In the genomic region with DNA sequence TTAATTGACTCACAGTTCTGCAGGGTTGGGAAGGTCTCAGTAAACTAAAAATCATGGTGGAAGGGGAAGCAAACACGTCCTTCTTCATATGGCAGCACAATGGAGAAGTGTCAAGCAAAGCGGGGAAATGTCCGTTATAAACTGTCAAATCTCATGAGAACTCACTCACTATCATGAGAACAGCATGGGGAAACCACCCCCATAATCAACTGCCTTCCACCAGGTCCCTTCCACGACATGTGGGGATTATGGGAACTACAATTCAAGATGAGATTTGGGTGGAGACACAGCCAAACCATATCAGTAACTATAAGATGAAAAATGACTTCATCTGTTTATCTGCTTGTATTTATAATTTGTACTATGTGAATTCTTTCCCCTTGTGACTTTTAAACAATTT, we compare ENCODE assay signal across 21 cellular contexts.
DNase-seq lines count a peak whose midpoint lies in the region; ATAC-seq, FAIRE-seq and TF ChIP-seq lines count a peak whose summit lies in the region.
"Had no signal": no experiment of that assay in that cellular context is flagged by ENCODE, and none has a peak within 500 bp of the region (broad histone marks: within the 10 kb centered on the region; RNA-seq: fewer than 3 reads in every experiment).

No MANE protein-coding gene starts in this region.

- H3K27ac ChIP-seq in HUES64 (ENCODE audit: low read depth, low read length) = no peak overlapping the region
- no peak overlapping the region for H3K27ac ChIP-seq in H1 (ENCODE audit: low read depth, low read length)
- H3K27ac ChIP-seq: 22Rv1, BLaER1, C4-2B had no signal

- no peak for TF ChIP-seq RAD21 in H1 (IDR thresholded peaks at IDR 0.05 in 1 of 2, conservative IDR thresholded peaks at IDR 0.05 in 1 of 2; ENCODE audit: low read depth in 2 of 2, low read length in 2 of 2)

- H3K23me2 ChIP-seq in H1 (ENCODE audit: low read depth, low read length) = peaks cover 5% of the 10 kb centered on the region; the same call in 1 of the 2 replicates

- TF ChIP-seq POLR2A in H1 (IDR thresholded peaks at IDR 0.05; ENCODE audit: control extremely low read depth in 1 of 2, low read depth in 2 of 2, low read length in 2 of 2) = no peak

- H3K4me2 ChIP-seq in H1 (ENCODE audit: insufficient read depth in 1 of 2, low read depth in 2 of 2, low read length in 2 of 2) = peak overlapping the region; percentile 53 to 87
- H3K4me2 ChIP-seq: BLaER1 had no signal

- H3K9me3 ChIP-seq in ES-I3 (ENCODE audit: control insufficient read depth, insufficient read depth, low read length) = no peaks in the 10 kb centered on the region
- no peaks in the 10 kb centered on the region for H3K9me3 ChIP-seq in HUES64 (ENCODE audit: insufficient read depth, low read depth, low read length)
- H3K9me3 ChIP-seq in H1 (ENCODE audit: insufficient read depth in 2 of 2, low read depth in 1 of 2, low read length in 1 of 2) = no peaks in the 10 kb centered on the region
- H3K9me3 ChIP-seq: BLaER1, Caco-2 had no signal

- H3K4me1 Mint-ChIP-seq in mesothelial cell of epicardium = no peaks in the 10 kb centered on the region
- H3K4me1 Mint-ChIP-seq: B cell; CD4-positive, CD25-positive, alpha-beta regulatory T cell had no signal

- POLR2A ChIA-PET in H1 (lab: Charles Lee; ENCODE audit: partially characterized antibody) = interaction anchor here (1.1 kb wide), 1 partner anchor 20 kb away, joined by 3 read pairs; no protein-coding TSS in a partner anchor

- H3K27me3 ChIP-seq in HUES64 (ENCODE audit: insufficient read depth, low read length) (no peaks in the 10 kb centered on the region), H1 (replicated peaks in 1 of 4; ENCODE audit: control insufficient read depth in 3 of 4, extremely low read depth in 1 of 4, insufficient read depth in 3 of 4, low read length in 3 of 4) (no peaks in the 10 kb centered on the region)
- H3K27me3 ChIP-seq: BLaER1 had no signal

- no peak for TF ChIP-seq EP300 in H1 (IDR thresholded peaks at IDR 0.05; ENCODE audit: borderline replicate concordance in 1 of 2, low read depth in 2 of 2, low read length in 2 of 2)

- no peak for FAIRE-seq in H1 (lab: Jason Lieb, UNC)
- FAIRE-seq: GM12878 had no signal

- H2AK5ac ChIP-seq in H1 (ENCODE audit: low read depth, low read length) = no peak overlapping the region

- H4K5ac ChIP-seq in H1 (ENCODE audit: insufficient read length, low read depth, low read length) = no peak overlapping the region

- no peak overlapping the region for H2BK20ac ChIP-seq in H1 (ENCODE audit: low read length)

- peaks cover 25% of the 10 kb centered on the region for H3K36me3 ChIP-seq in ES-I3 (ENCODE audit: insufficient read depth, low read length)
- H3K36me3 ChIP-seq in HUES64 (ENCODE audit: insufficient read depth, low read length) = peaks cover 16% of the 10 kb centered on the region; the same call in 1 of the 2 replicates
- H3K36me3 ChIP-seq in H1 (ENCODE audit: control insufficient read depth in 2 of 4, insufficient read depth in 4 of 4, low read length in 3 of 4) = peaks cover 0 to 79% (median 13%) of the 10 kb centered on the region in 4 experiments; a peak in 5 of 8 replicates
- H3K36me3 ChIP-seq: BLaER1 had no signal

- H3K36me3 Mint-ChIP-seq in mesothelial cell of epicardium = no peaks in the 10 kb centered on the region
- H3K36me3 Mint-ChIP-seq: CD4-positive, CD25-positive, alpha-beta regulatory T cell; CD8-positive, alpha-beta T cell had no signal

- no peak overlapping the region for H4K8ac ChIP-seq in H1 (ENCODE audit: extremely low read depth, insufficient read depth, low read length)

- no peaks in the 10 kb centered on the region for H3K9me3 Mint-ChIP-seq in mesothelial cell of epicardium
- H3K9me3 Mint-ChIP-seq: CD8-positive, alpha-beta T cell had no signal

- no peak overlapping the region for H2BK120ac ChIP-seq in H1 (replicated peaks; ENCODE audit: low read depth, low read length)

- no peak overlapping the region for H3K18ac ChIP-seq in H1 (ENCODE audit: extremely low read depth, low read length)

- no peak for DNase-seq in H1 (ENCODE audit: low read depth in 1 of 2, low spot score in 2 of 2)
- DNase-seq in mesothelial cell of epicardium (ENCODE audit: low spot score in 2 of 2, unreplicated experiment in 2 of 2) = no peak
- DNase-seq in activated gamma-delta T cell (lab: John Stamatoyannopoulos, UW) = no peak
- DNase-seq in HK-2 (ENCODE audit: unreplicated experiment) = no peak
- DNase-seq: Caco-2; CD4-positive, CD25-positive, alpha-beta regulatory T cell; CD8-positive, alpha-beta T cell; DMS153; DND-41; GDM1; GOT3; H7 had no signal

- H4K91ac ChIP-seq in H1 (replicated peaks; ENCODE audit: insufficient read length, low read length) = no peak overlapping the region

- H4K20me1 ChIP-seq in H1 (replicated peaks in 1 of 2; ENCODE audit: control insufficient read depth in 1 of 2, insufficient read depth in 2 of 2, low read length in 2 of 2) = peaks cover 5 to 24% of the 10 kb centered on the region in 2 experiments
- H4K20me1 ChIP-seq: BLaER1 had no signal

- TF ChIP-seq CTCF in H1 (IDR thresholded peaks at IDR 0.05; ENCODE audit: control extremely low read depth in 1 of 3, insufficient read depth in 1 of 3, low read depth in 1 of 3, low read length in 3 of 3) = no peak
- peak; percentile 6 for TF ChIP-seq CTCF in mesothelial cell of epicardium (IDR thresholded peaks at IDR 0.05; ENCODE audit: unreplicated experiment)

- CTCF ChIA-PET in H1 (lab: Charles Lee; ENCODE audit: partially characterized antibody) = no interaction called here

- H3K4ac ChIP-seq in H1 (replicated peaks; ENCODE audit: insufficient read length, low read depth, low read length) = no peak overlapping the region

- H3K79me2 ChIP-seq in H1 (ENCODE audit: control insufficient read depth in 1 of 2, insufficient read depth in 2 of 2, low read length in 2 of 2) = peaks cover 24 to 98% of the 10 kb centered on the region in 2 experiments

- 96% methylated on average over 3 of the region's 4 CpGs for WGBS in HUES64
- WGBS in H1 (ENCODE audit: extremely low coverage in 1 of 2, insufficient coverage in 1 of 2, insufficient read length in 1 of 2, insufficient replicate concordance in 2 of 2, low coverage in 1 of 2, low lambda C conversion rate in 2 of 2, missing lambda C conversion rate in 1 of 2), 2 experiments = 85% methylated on average over 4 of the region's 4 CpGs; no CpG with 5 or more reads in 1 of the 2 experiments

- no peak overlapping the region for H2BK15ac ChIP-seq in H1 (ENCODE audit: low read length)

- no peak overlapping the region for H3K27ac Mint-ChIP-seq in mesothelial cell of epicardium
- H3K27ac Mint-ChIP-seq: B cell; CD4-positive, CD25-positive, alpha-beta regulatory T cell; CD8-positive, alpha-beta T cell had no signal

- ATAC-seq in HG03135 (IDR thresholded peaks at IDR 0.05; ENCODE audit: unreplicated experiment) = no peak
- ATAC-seq: CD8-positive, alpha-beta T cell; GM12878; HCT116 had no signal

- 0 out of 2 replicates have a peak, but pooled peaks cover 6% of the 10 kb centered on the region for H3K4me1 ChIP-seq in ES-I3 (ENCODE audit: insufficient read depth, low read length)
- H3K4me1 ChIP-seq in HUES64 (ENCODE audit: insufficient read depth, low read length) = no peaks in the 10 kb centered on the region; the same call in 1 of the 2 replicates
- H3K4me1 ChIP-seq in H1 (replicated peaks in 1 of 4; ENCODE audit: control insufficient read depth in 3 of 4, insufficient read depth in 4 of 4, low read length in 3 of 4) = peaks cover 0 to 12% (median 0%) of the 10 kb centered on the region in 4 experiments; a peak in 4 of 7 replicates
- H3K4me1 ChIP-seq: BLaER1, Caco-2 had no signal

- no peak overlapping the region for H3K23ac ChIP-seq in H1 (ENCODE audit: insufficient read length)

- H2AFZ ChIP-seq in H1 (ENCODE audit: low read length) = no peak overlapping the region

- H3K4me3 Mint-ChIP-seq in mesothelial cell of epicardium = no peak overlapping the region
- H3K4me3 Mint-ChIP-seq: B cell; CD4-positive, CD25-positive, alpha-beta regulatory T cell; CD8-positive, alpha-beta T cell had no signal

- no peak overlapping the region for H2BK12ac ChIP-seq in H1 (ENCODE audit: low read depth, low read length)

- H3K56ac ChIP-seq in H1 (replicated peaks; ENCODE audit: insufficient read length, low read depth, low read length) = no peak overlapping the region

- no peaks in the 10 kb centered on the region for H3K27me3 Mint-ChIP-seq in mesothelial cell of epicardium (ENCODE audit: low read depth)
- H3K27me3 Mint-ChIP-seq: B cell; CD4-positive, CD25-positive, alpha-beta regulatory T cell had no signal

- H3K9ac ChIP-seq in ES-I3 (ENCODE audit: low read depth, low read length) = peak overlapping the region; percentile 1; the same call in 1 of the 2 replicates
- no peak overlapping the region for H3K9ac ChIP-seq in HUES64 (ENCODE audit: low read depth, low read length)
- no peak overlapping the region for H3K9ac ChIP-seq in H1 (replicated peaks in 1 of 4; ENCODE audit: extremely low read depth in 1 of 4, low read depth in 3 of 4, low read length in 3 of 4)
- H3K9ac ChIP-seq: BLaER1 had no signal

- H3K79me1 ChIP-seq in H1 (ENCODE audit: low read depth, low read length) = peaks cover 2% of the 10 kb centered on the region; the same call in 1 of the 2 replicates

- peak overlapping the region; percentile 9; the same call in 1 of the 2 replicates for H3K4me3 ChIP-seq in HUES64 (ENCODE audit: low read length)
- H3K4me3 ChIP-seq in H1 (ENCODE audit: extremely low read depth in 1 of 4, insufficient read depth in 2 of 4, low read depth in 3 of 4, low read length in 4 of 4) = peak overlapping the region in 2 of 4 experiments; percentile 13 to 65; a peak in 3 of 8 replicates
- H3K4me3 ChIP-seq: BLaER1, GM12878 had no signal

- no peak overlapping the region for H3K14ac ChIP-seq in H1 (ENCODE audit: insufficient read length)

- H2BK5ac ChIP-seq in H1 (ENCODE audit: low read depth, low read length) = no peak overlapping the region

TF ChIP-seq in H1, 55 proteins besides CTCF, POLR2A, EP300 and RAD21:
- TF ChIP-seq GTF2F1 (IDR thresholded peaks at IDR 0.05; ENCODE audit: borderline replicate concordance, low read depth, low read length) (no peak), POLR2AphosphoS5 (IDR thresholded peaks at IDR 0.05; ENCODE audit: low read depth, low read length) (peak; percentile 40; the same call in 1 of the 2 replicates)
